Comparison of ENCODE assay signal across 12 cellular contexts in the genomic region with DNA sequence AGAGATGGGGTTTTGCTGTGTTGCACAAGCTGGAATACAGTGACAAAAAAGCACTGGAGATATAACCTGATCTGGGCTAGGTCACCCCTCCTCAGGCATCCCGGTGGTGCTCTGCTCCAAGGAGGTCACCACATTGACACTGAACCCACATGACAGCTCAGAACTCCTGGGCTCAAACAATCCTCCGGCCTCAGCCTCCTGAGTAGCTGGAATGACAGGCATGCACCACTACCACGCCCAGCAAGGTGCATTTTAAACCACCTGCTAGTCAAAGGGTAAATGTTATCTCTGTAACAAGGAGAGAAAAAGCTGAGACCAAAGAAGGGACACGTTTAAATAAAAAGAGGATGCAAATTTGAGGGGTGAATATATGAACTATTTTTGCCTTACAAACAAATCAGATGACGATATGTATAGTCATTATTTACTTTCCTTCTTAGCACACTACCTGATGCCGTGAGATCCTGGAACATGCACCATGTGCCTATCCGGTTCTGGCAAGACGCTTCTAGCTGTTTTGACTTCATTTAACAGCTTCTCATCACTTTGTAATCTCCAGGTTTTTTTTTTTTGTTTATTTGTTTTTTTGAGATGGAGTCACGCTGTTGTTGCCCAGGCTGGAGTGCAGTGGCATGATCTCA.
DNase-seq lines count a peak whose midpoint lies in the region; ATAC-seq, FAIRE-seq and TF ChIP-seq lines count a peak whose summit lies in the region.
"Had no signal": no experiment of that assay in that cellular context is flagged by ENCODE, and none has a peak within 500 bp of the region (broad histone marks: within the 10 kb centered on the region; RNA-seq: fewer than 3 reads in every experiment).

No MANE protein-coding gene starts in this region.

- TF ChIP-seq CTCF in Caco-2 (IDR thresholded peaks at IDR 0.05; ENCODE audit: insufficient read depth in 1 of 2, low read depth in 1 of 2, low read length in 1 of 2, severe bottlenecking in 1 of 2, unreplicated experiment in 1 of 2): no peak
- no peak for TF ChIP-seq CTCF in Panc1 (IDR thresholded peaks at IDR 0.05)
- TF ChIP-seq CTCF in pancreas (IDR thresholded peaks at IDR 0.05): no peak

- H3K4me3 ChIP-seq in Caco-2 (ENCODE audit: low read depth, low read length) (no peak overlapping the region), Panc1 (ENCODE audit: low read depth in 2 of 2, low read length in 2 of 2) (no peak overlapping the region), pancreas (no peak overlapping the region)
- H3K4me3 ChIP-seq: MG63 had no signal

- peak overlapping the region; percentile 22 for H3K4me3 Mint-ChIP-seq in Caco-2 (ENCODE audit: unreplicated experiment)
- H3K4me3 Mint-ChIP-seq: activated naive CD8-positive, alpha-beta T cell treated with anti-CD3 and anti-CD28 coated beads, Interleukin-2, amount 50 U/mL, for 24 hours; central memory CD8-positive, alpha-beta T cell; HFFc6 had no signal

- H3K9me3 Mint-ChIP-seq in Caco-2 (ENCODE audit: unreplicated experiment): no peaks in the 10 kb centered on the region
- H3K9me3 Mint-ChIP-seq: activated naive CD8-positive, alpha-beta T cell treated with anti-CD3 and anti-CD28 coated beads, Interleukin-2, amount 50 U/mL, for 24 hours; central memory CD8-positive, alpha-beta T cell; HFFc6 had no signal

- H3K9me3 ChIP-seq in Caco-2 (no peaks in the 10 kb centered on the region), Panc1 (ENCODE audit: control insufficient read depth, insufficient read depth, low read depth, low read length) (no peaks in the 10 kb centered on the region), pancreas (no peaks in the 10 kb centered on the region)
- H3K9me3 ChIP-seq: MG63 had no signal

- CTCF ChIA-PET in Caco-2 (lab: Charles Lee) (interaction anchor here (0.5 to 1.6 kb wide), 7 partner anchors 31 to 269 kb away, joined by 3 to 12 read pairs (median 4); no protein-coding TSS in a partner anchor), Panc1 (lab: Charles Lee) (interaction anchor here (0.6 to 1.7 kb wide), 6 partner anchors 8 to 269 kb away, joined by 3 to 6 read pairs (median 4); no protein-coding TSS in a partner anchor)

- H3K4me1 ChIP-seq in Caco-2 (peaks cover 58% of the 10 kb centered on the region), Panc1 (ENCODE audit: control insufficient read depth, insufficient read depth, low read length) (peaks cover 8% of the 10 kb centered on the region), pancreas (no peaks in the 10 kb centered on the region)

- 76 to 78% methylated on average over 9 of the region's 9 CpGs for WGBS in pancreas, 2 donors

- BruUV-seq in Caco-2 (replicated peaks; lab: Mats Ljungman, UMichigan) (no TSS peak), Panc1 (replicated peaks; lab: Mats Ljungman, UMichigan) (no TSS peak)

- POLR2A ChIA-PET in Caco-2 (lab: Charles Lee): no interaction called here
- POLR2A ChIA-PET in Panc1 (lab: Charles Lee): no interaction called here

- H3K27me3 ChIP-seq in Caco-2 (replicated peaks; ENCODE audit: control insufficient read depth, insufficient read depth, low read length) (no peaks in the 10 kb centered on the region), Panc1 (ENCODE audit: control insufficient read depth, insufficient read depth, low read length) (no peaks in the 10 kb centered on the region), pancreas (no peaks in the 10 kb centered on the region)
- H3K27me3 ChIP-seq: MG63 had no signal

- peak overlapping the region; percentile 80 for H3K27ac Mint-ChIP-seq in Caco-2 (ENCODE audit: unreplicated experiment)
- H3K27ac Mint-ChIP-seq: activated naive CD8-positive, alpha-beta T cell treated with anti-CD3 and anti-CD28 coated beads, Interleukin-2, amount 50 U/mL, for 24 hours had no signal

- H3K36me3 Mint-ChIP-seq in Caco-2 (ENCODE audit: insufficient read depth, unreplicated experiment): peaks cover 88% of the 10 kb centered on the region

- in situ Hi-C loops in Panc1 (cut with HindIII; ENCODE audit: low pct_unique_long_range_greater_than_20kb, low sequenced_read_pairs): loop anchor here (25.0 kb wide), 1 partner anchor 188 kb away; no protein-coding TSS in a partner anchor

- H3K27ac ChIP-seq in Panc1 (ENCODE audit: low read length) (no peak overlapping the region), pancreas (no peak overlapping the region)

- H3K4me1 Mint-ChIP-seq in Caco-2 (ENCODE audit: low read depth, unreplicated experiment): peaks cover 32% of the 10 kb centered on the region
- H3K4me1 Mint-ChIP-seq: activated naive CD8-positive, alpha-beta T cell treated with anti-CD3 and anti-CD28 coated beads, Interleukin-2, amount 50 U/mL, for 24 hours; central memory CD8-positive, alpha-beta T cell had no signal

- intact Hi-C loops in Caco-2 (cut with micrococcal nuclease; ENCODE audit: unreplicated experiment) (loop anchor here (1.0 to 5.0 kb wide), 4 partner anchors 92 to 269 kb away; no protein-coding TSS in a partner anchor), Panc1 (cut with micrococcal nuclease; ENCODE audit: unreplicated experiment) (no loop called here), pancreas (cut with DNase I) (loop anchor here (10.0 kb wide), 2 partner anchors 215 to 355 kb away; no protein-coding TSS in a partner anchor)

- H3K36me3 ChIP-seq in Caco-2 (ENCODE audit: control insufficient read depth, insufficient read depth, low read length): no peaks in the 10 kb centered on the region; the same call in 1 of the 2 replicates
- H3K36me3 ChIP-seq in Panc1 (ENCODE audit: control insufficient read depth, insufficient read depth, low read length): no peaks in the 10 kb centered on the region
- H3K36me3 ChIP-seq in pancreas: no peaks in the 10 kb centered on the region
- H3K36me3 ChIP-seq: MG63 had no signal

- DNase-seq in Caco-2: peak; percentile 70 to 79
- peak; percentile 70 for DNase-seq in Panc1 (ENCODE audit: low read depth, low spot score)
- DNase-seq in pancreas: no peak
- DNase-seq in activated T-cell treated with anti-CD3 and anti-CD28 coated beads, Interleukin-2, amount 50 U/mL, for 48 hours: no peak
- DNase-seq in NCI-H226: no peak

- no peak for FAIRE-seq in pancreas (lab: Jason Lieb, UNC)

- H3K27me3 Mint-ChIP-seq in Caco-2 (ENCODE audit: insufficient read depth, unreplicated experiment): no peaks in the 10 kb centered on the region
- H3K27me3 Mint-ChIP-seq: activated naive CD8-positive, alpha-beta T cell treated with anti-CD3 and anti-CD28 coated beads, Interleukin-2, amount 50 U/mL, for 24 hours; central memory CD8-positive, alpha-beta T cell had no signal

- ATAC-seq in GM19035 (IDR thresholded peaks at IDR 0.05; ENCODE audit: unreplicated experiment): peak; percentile 67
- ATAC-seq in HG02885 (IDR thresholded peaks at IDR 0.05; ENCODE audit: poor library complexity, unreplicated experiment): peak; percentile 81
- ATAC-seq in Panc1: peak; percentile 78
- ATAC-seq in pancreas: no peak
- ATAC-seq in HG03280 (IDR thresholded peaks at IDR 0.05; ENCODE audit: unreplicated experiment): no peak

Comparison
In these comparisons a context has a peak if more than half of its experiments do, and no peak if none do; other contexts are left out.
1. DNase-seq: peak in Caco-2 (2 of 2) and Panc1 (single experiment); none in pancreas (0 of 6), activated T-cell treated with anti-CD3 and anti-CD28 coated beads, Interleukin-2, amount 50 U/mL, for 48 hours (0 of 2) and NCI-H226 (single experiment).
2. ATAC-seq: peak in GM19035 (single experiment), HG02885 (single experiment) and Panc1 (single experiment); none in pancreas (0 of 4) and HG03280 (single experiment).